In the genomic region with DNA sequence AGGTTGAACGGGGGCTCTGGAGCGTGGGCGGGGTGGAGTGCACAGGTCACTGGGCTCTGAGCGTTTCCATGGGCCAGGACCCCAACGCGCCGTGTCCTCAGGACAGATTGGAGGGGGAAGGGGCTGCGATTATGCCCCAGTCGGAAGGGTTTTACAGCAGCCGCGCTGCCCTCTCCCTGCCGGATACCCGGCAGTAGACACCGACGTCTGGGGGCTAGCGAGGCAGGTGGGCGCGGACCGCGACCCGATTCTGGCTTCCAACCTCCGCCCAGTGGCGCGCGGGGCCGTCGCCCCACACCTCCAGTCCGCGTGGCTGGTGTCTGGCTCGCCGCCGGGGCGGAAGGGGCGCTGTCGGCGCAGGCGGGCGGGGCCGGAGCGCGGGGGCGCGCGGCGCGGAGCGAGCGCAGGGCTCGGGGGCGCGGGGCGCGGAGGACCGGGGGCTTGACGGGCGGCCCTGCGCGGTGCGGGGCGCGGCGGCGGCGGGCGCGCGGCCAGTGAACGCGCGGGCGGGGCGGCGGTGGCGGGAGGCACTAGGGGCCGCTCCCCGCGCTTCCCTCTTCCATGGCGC, we compare ENCODE assay signal across 12 cellular contexts. TPM values are rescaled to one million over a fixed set of nuclear protein-coding genes. Genes with fewer than 3 reads are reported as not detected.
DNase-seq lines count a peak whose midpoint lies in the region; ATAC-seq and TF ChIP-seq lines count a peak whose summit lies in the region.
"Had no signal": no experiment of that assay in that cellular context is flagged by ENCODE, and none has a peak within 500 bp of the region (broad histone marks: within the 10 kb centered on the region; RNA-seq: fewer than 3 reads in every experiment).

No MANE protein-coding gene starts in this region.

- no peak for ATAC-seq in activated CD4-positive, alpha-beta T cell treated with anti-CD3 and anti-CD28 coated beads for 36 hours
- ATAC-seq in sciatic nerve = no peak
- no peak for ATAC-seq in HG03571 (IDR thresholded peaks at IDR 0.05; ENCODE audit: unreplicated experiment)
- ATAC-seq: K562; naive thymus-derived CD8-positive, alpha-beta T cell had no signal

- no peak overlapping the region for H3K4me3 Mint-ChIP-seq in activated CD4-positive, alpha-beta T cell treated with anti-CD3 and anti-CD28 coated beads for 36 hours
- no peak overlapping the region for H3K4me3 Mint-ChIP-seq in activated CD4-positive, alpha-beta T cell treated with anti-CD3 and anti-CD28 coated beads, Interleukin-2, amount 10 ng/mL, durations not matched to agents 7 days and 5 days

- no peaks in the 10 kb centered on the region for H3K9me3 ChIP-seq in NT2/D1 (ENCODE audit: insufficient read depth, low read length)
- H3K9me3 ChIP-seq in right atrium auricular region = no peaks in the 10 kb centered on the region
- H3K9me3 ChIP-seq: transverse colon had no signal

- H3K4me1 ChIP-seq in NT2/D1 (ENCODE audit: insufficient read depth, insufficient read length) = peaks cover 10% of the 10 kb centered on the region
- H3K4me1 ChIP-seq in right atrium auricular region = peaks cover 0 to 50% of the 10 kb centered on the region in 2 donors

- TF ChIP-seq CTCF in right atrium auricular region (IDR thresholded peaks at IDR 0.05) = no peak

- H3K4me3 ChIP-seq in NT2/D1 (ENCODE audit: insufficient read length, low read depth) (peak overlapping the region; percentile 57), right atrium auricular region (peak overlapping the region; percentile 21 to 64)
- H3K4me3 ChIP-seq: K562 had no signal

- H3K27ac ChIP-seq in right atrium auricular region = no peak overlapping the region
- H3K27ac ChIP-seq: transverse colon had no signal

- H3K27me3 Mint-ChIP-seq in activated CD4-positive, alpha-beta T cell treated with anti-CD3 and anti-CD28 coated beads for 36 hours = peaks cover 35% of the 10 kb centered on the region
- peaks cover 33% of the 10 kb centered on the region for H3K27me3 Mint-ChIP-seq in activated CD4-positive, alpha-beta T cell treated with anti-CD3 and anti-CD28 coated beads, Interleukin-2, amount 10 ng/mL, durations not matched to agents 7 days and 5 days

- H3K36me3 Mint-ChIP-seq in activated CD4-positive, alpha-beta T cell treated with anti-CD3 and anti-CD28 coated beads for 36 hours (ENCODE audit: low read depth) = no peaks in the 10 kb centered on the region
- H3K36me3 Mint-ChIP-seq in activated CD4-positive, alpha-beta T cell treated with anti-CD3 and anti-CD28 coated beads, Interleukin-2, amount 10 ng/mL, durations not matched to agents 7 days and 5 days (ENCODE audit: low read depth) = no peaks in the 10 kb centered on the region
- H3K36me3 Mint-ChIP-seq: naive thymus-derived CD8-positive, alpha-beta T cell had no signal

- CTCF ChIA-PET in activated CD4-positive, alpha-beta T cell treated with anti-CD3 and anti-CD28 coated beads for 36 hours (lab: Charles Lee) = no interaction called here
- CTCF ChIA-PET in activated CD4-positive, alpha-beta T cell treated with anti-CD3 and anti-CD28 coated beads, Interleukin-2, amount 10 ng/mL, durations not matched to agents 7 days and 5 days (lab: Charles Lee) = no interaction called here

- H3K9me3 Mint-ChIP-seq in activated CD4-positive, alpha-beta T cell treated with anti-CD3 and anti-CD28 coated beads for 36 hours (ENCODE audit: low read depth) = no peaks in the 10 kb centered on the region
- H3K9me3 Mint-ChIP-seq in activated CD4-positive, alpha-beta T cell treated with anti-CD3 and anti-CD28 coated beads, Interleukin-2, amount 10 ng/mL, durations not matched to agents 7 days and 5 days = no peaks in the 10 kb centered on the region

- peak overlapping the region; percentile 70 for H3K9ac ChIP-seq in NT2/D1 (ENCODE audit: insufficient read length, low read depth)

- DNase-seq in activated CD4-positive, alpha-beta T cell treated with anti-CD3 and anti-CD28 coated beads for 36 hours = peak; percentile 35
- DNase-seq in activated CD4-positive, alpha-beta T cell treated with anti-CD3 and anti-CD28 coated beads, Interleukin-2, amount 10 ng/mL, durations not matched to agents 7 days and 5 days = no peak
- DNase-seq in NT2/D1 (ENCODE audit: low read depth, low spot score) (no peak), right atrium auricular region (ENCODE audit: low spot score) (no peak), sciatic nerve (ENCODE audit: low spot score) (peak; percentile 50), HuH-7 (ENCODE audit: low spot score) (no peak)
- no peak for DNase-seq in stimulated activated naive CD4-positive, alpha-beta T cell (lab: John Stamatoyannopoulos, UW)
- DNase-seq: dermis blood vessel endothelial cell, transverse colon had no signal

- no peak overlapping the region for H3K27ac Mint-ChIP-seq in activated CD4-positive, alpha-beta T cell treated with anti-CD3 and anti-CD28 coated beads for 36 hours
- no peak overlapping the region for H3K27ac Mint-ChIP-seq in activated CD4-positive, alpha-beta T cell treated with anti-CD3 and anti-CD28 coated beads, Interleukin-2, amount 10 ng/mL, durations not matched to agents 7 days and 5 days
- H3K27ac Mint-ChIP-seq: naive thymus-derived CD8-positive, alpha-beta T cell had no signal

- H3K27me3 ChIP-seq in NT2/D1 (ENCODE audit: insufficient read depth, insufficient read length) (peaks cover 25% of the 10 kb centered on the region), right atrium auricular region (peaks cover 0 to 14% of the 10 kb centered on the region in 2 donors)

- peaks cover 4% of the 10 kb centered on the region for H3K4me1 Mint-ChIP-seq in activated CD4-positive, alpha-beta T cell treated with anti-CD3 and anti-CD28 coated beads for 36 hours
- H3K4me1 Mint-ChIP-seq in activated CD4-positive, alpha-beta T cell treated with anti-CD3 and anti-CD28 coated beads, Interleukin-2, amount 10 ng/mL, durations not matched to agents 7 days and 5 days = peaks cover 7% of the 10 kb centered on the region

- intact Hi-C loops in activated CD4-positive, alpha-beta T cell treated with anti-CD3 and anti-CD28 coated beads for 36 hours (cut with DNase I, micrococcal nuclease) = loop anchor here in 1 of 2 experiments (5.0 kb wide), 2 partner anchors 426 to 506 kb away; no protein-coding TSS in a partner anchor
- intact Hi-C loops in sciatic nerve (cut with DNase I) = loop anchor here (2.0 to 5.0 kb wide), 2 partner anchors 429 to 506 kb away; no protein-coding TSS in a partner anchor

- POLR2A ChIA-PET in activated CD4-positive, alpha-beta T cell treated with anti-CD3 and anti-CD28 coated beads for 36 hours (lab: Charles Lee) = no interaction called here
- POLR2A ChIA-PET in activated CD4-positive, alpha-beta T cell treated with anti-CD3 and anti-CD28 coated beads, Interleukin-2, amount 10 ng/mL, durations not matched to agents 7 days and 5 days (lab: Charles Lee) = no interaction called here

- no peaks in the 10 kb centered on the region for H3K36me3 ChIP-seq in NT2/D1 (ENCODE audit: insufficient read depth, insufficient read length, low read length)
- no peaks in the 10 kb centered on the region for H3K36me3 ChIP-seq in right atrium auricular region
- H3K36me3 ChIP-seq: transverse colon had no signal

RNA-seq across cellular contexts. Expression of a gene that starts 2.4 kb away (rescaled TPM):
- under 1 TPM; 0.21 to 0.28 TPM for total RNA-seq in activated CD4-positive, alpha-beta T cell treated with anti-CD3 and anti-CD28 coated beads for 36 hours
- total RNA-seq in activated CD4-positive, alpha-beta T cell treated with anti-CD3 and anti-CD28 coated beads, Interleukin-2, amount 10 ng/mL, durations not matched to agents 7 days and 5 days = under 1 TPM; 0.35 to 0.50 TPM
- total RNA-seq in right atrium auricular region = 10 to 100 TPM in 1 of 2 donors, 1 to 10 TPM in 1; 5.6 to 14.1 TPM
- 10.4 TPM for total RNA-seq in sciatic nerve

RNA-seq across cellular contexts. Expression of a gene that starts 50.5 kb away (rescaled TPM):
- total RNA-seq in activated CD4-positive, alpha-beta T cell treated with anti-CD3 and anti-CD28 coated beads for 36 hours = not detected
- not detected for total RNA-seq in activated CD4-positive, alpha-beta T cell treated with anti-CD3 and anti-CD28 coated beads, Interleukin-2, amount 10 ng/mL, durations not matched to agents 7 days and 5 days
- total RNA-seq in right atrium auricular region (100 to 1,000 TPM in 1 of 2 donors, 10 to 100 TPM in 1; 78.5 to 161 TPM), sciatic nerve (4.6 TPM)
- total RNA-seq: dermis blood vessel endothelial cell; naive thymus-derived CD8-positive, alpha-beta T cell had no signal

Comparison
In these comparisons a context has a peak if more than half of its experiments do, and no peak if none do; other contexts are left out.
1. DNase-seq: peak in activated CD4-positive, alpha-beta T cell treated with anti-CD3 and anti-CD28 coated beads for 36 hours (single experiment) and sciatic nerve (single experiment); none in activated CD4-positive, alpha-beta T cell treated with anti-CD3 and anti-CD28 coated beads, Interleukin-2, amount 10 ng/mL, durations not matched to agents 7 days and 5 days (single experiment), NT2/D1 (single experiment), right atrium auricular region (single experiment), HuH-7 (single experiment) and stimulated activated naive CD4-positive, alpha-beta T cell (0 of 6).
2. RNA of a gene that starts 50.5 kb away (total RNA-seq): 78.5 to 161 TPM in right atrium auricular region; 4.6 TPM in sciatic nerve (single experiment), not detected in activated CD4-positive, alpha-beta T cell treated with anti-CD3 and anti-CD28 coated beads for 36 hours and not detected in activated CD4-positive, alpha-beta T cell treated with anti-CD3 and anti-CD28 coated beads, Interleukin-2, amount 10 ng/mL, durations not matched to agents 7 days and 5 days; every median in the first group is over 10 times any median in the second.